11 cellular contexts compared by ENCODE assay signal in genomic region chr6:46062312-46062711, GRCh38. TPM values are rescaled to one million over a fixed set of nuclear protein-coding genes. Genes with fewer than 3 reads are reported as not detected.
DNase-seq lines count a peak whose midpoint lies in the region; ATAC-seq and TF ChIP-seq lines count a peak whose summit lies in the region.
"Had no signal": no experiment of that assay in that cellular context is flagged by ENCODE, and none has a peak within 500 bp of the region (broad histone marks: within the 10 kb centered on the region; RNA-seq: fewer than 3 reads in every experiment).

No MANE protein-coding gene starts in this region.

- ATAC-seq in right lobe of liver, result peak; percentile 92 to 99 (median 94)
- no peak for ATAC-seq in HG02623 (IDR thresholded peaks at IDR 0.05; ENCODE audit: unreplicated experiment)
- no peak for ATAC-seq in HG03139 (IDR thresholded peaks at IDR 0.05; ENCODE audit: unreplicated experiment)

- H3K79me2 ChIP-seq in mammary epithelial cell (ENCODE audit: insufficient read depth, low read length), result no peaks in the 10 kb centered on the region

- peaks cover 5% of the 10 kb centered on the region for H3K9me3 Mint-ChIP-seq in Caco-2 (ENCODE audit: unreplicated experiment)
- H3K9me3 Mint-ChIP-seq: activated CD4-positive, alpha-beta memory T cell treated with anti-CD3 and anti-CD28 coated beads for 36 hours had no signal

- no peak overlapping the region for H3K4me3 Mint-ChIP-seq in Caco-2 (ENCODE audit: unreplicated experiment)
- H3K4me3 Mint-ChIP-seq: activated CD4-positive, alpha-beta memory T cell treated with anti-CD3 and anti-CD28 coated beads for 36 hours had no signal

- no peak overlapping the region for H3K9ac ChIP-seq in mammary epithelial cell (ENCODE audit: insufficient read depth, low read length)

- no peaks in the 10 kb centered on the region for H4K20me1 ChIP-seq in mammary epithelial cell (ENCODE audit: insufficient read depth, low read length)

- H3K36me3 ChIP-seq in Caco-2 (ENCODE audit: control insufficient read depth, insufficient read depth, low read length), result no peaks in the 10 kb centered on the region
- H3K36me3 ChIP-seq in mammary epithelial cell (ENCODE audit: insufficient read depth, low read length), result no peaks in the 10 kb centered on the region
- no peaks in the 10 kb centered on the region for H3K36me3 ChIP-seq in right lobe of liver

- dilution Hi-C loops in mammary epithelial cell (cut with HindIII; ENCODE audit: low sequenced_read_pairs), result no loop called here

- POLR2A ChIA-PET in Caco-2 (lab: Charles Lee), result no interaction called here

- no peak for TF ChIP-seq POLR2A in right lobe of liver (IDR thresholded peaks at IDR 0.05)

- DNase-seq in Caco-2 (peak; percentile 20 to 37), HuH-7.5 (ENCODE audit: low spot score) (peak; percentile 11), mammary epithelial cell (peak; percentile 79), right lobe of liver (peak; percentile 72 to 87 (median 87)), SW 1271 (lab: John Stamatoyannopoulos, UW) (no peak)
- no peak for DNase-seq in activated effector memory CD4-positive, alpha-beta T cell treated with Interleukin-2 at 50 U/mL for 16 hours
- DNase-seq: activated CD4-positive, alpha-beta memory T cell treated with anti-CD3 and anti-CD28 coated beads for 36 hours; NCI-H2227 treated with DMSO at 0.1 percent for 48 hours had no signal

- H3K36me3 Mint-ChIP-seq in Caco-2 (ENCODE audit: insufficient read depth, unreplicated experiment), result no peaks in the 10 kb centered on the region
- H3K36me3 Mint-ChIP-seq: activated CD4-positive, alpha-beta memory T cell treated with anti-CD3 and anti-CD28 coated beads for 36 hours had no signal

- no peak overlapping the region for H3K4me2 ChIP-seq in mammary epithelial cell (ENCODE audit: insufficient read depth, low read depth, low read length)

- 0% methylated on average over 2 of the region's 2 CpGs for WGBS in mammary epithelial cell (ENCODE audit: low coverage, missing lambda C conversion rate)
- 11% methylated on average over 2 of the region's 2 CpGs for WGBS in right lobe of liver (ENCODE audit: insufficient coverage, low coverage, low lambda C conversion rate, missing lambda C conversion rate)

- H3K4me1 ChIP-seq in Caco-2 (peaks cover 9% of the 10 kb centered on the region; the same call in 1 of the 2 replicates), mammary epithelial cell (ENCODE audit: insufficient read depth, low read length) (peaks cover 7% of the 10 kb centered on the region), right lobe of liver (peaks cover 0 to 30% (median 10%) of the 10 kb centered on the region in 4 donors)

- H3K27ac ChIP-seq in mammary epithelial cell (ENCODE audit: insufficient read depth, low read depth, low read length) (no peak overlapping the region), right lobe of liver (peak overlapping the region in 2 of 3 donors; percentile 28 to 62)

- no peaks in the 10 kb centered on the region for H3K27me3 ChIP-seq in Caco-2 (replicated peaks; ENCODE audit: control insufficient read depth, insufficient read depth, low read length)
- H3K27me3 ChIP-seq in mammary epithelial cell (ENCODE audit: insufficient read depth, low read length), result peaks cover 17% of the 10 kb centered on the region
- H3K27me3 ChIP-seq in right lobe of liver, result no peaks in the 10 kb centered on the region

- peaks cover 4% of the 10 kb centered on the region for H3K27me3 Mint-ChIP-seq in Caco-2 (ENCODE audit: insufficient read depth, unreplicated experiment)

- CTCF ChIA-PET in Caco-2 (lab: Charles Lee) (no interaction called here), mammary epithelial cell (lab: Charles Lee; ENCODE audit: low non-redundant PET) (no interaction called here)

- no peak overlapping the region for H2AFZ ChIP-seq in mammary epithelial cell (ENCODE audit: low read depth, low read length)

- H3K9me3 ChIP-seq in Caco-2 (no peaks in the 10 kb centered on the region), mammary epithelial cell (replicated peaks; ENCODE audit: insufficient read depth, low read length) (no peaks in the 10 kb centered on the region), right lobe of liver (no peaks in the 10 kb centered on the region)

- peaks cover 7% of the 10 kb centered on the region for H3K4me1 Mint-ChIP-seq in Caco-2 (ENCODE audit: low read depth, unreplicated experiment)

- H3K27ac Mint-ChIP-seq in Caco-2 (ENCODE audit: unreplicated experiment), result no peak overlapping the region
- H3K27ac Mint-ChIP-seq: activated CD4-positive, alpha-beta memory T cell treated with anti-CD3 and anti-CD28 coated beads for 36 hours had no signal

- in situ Hi-C loops in mammary epithelial cell (cut with MboI; ENCODE audit: low sequenced_read_pairs in 2 of 2), result no loop called here

- BruUV-seq in Caco-2 (replicated peaks; lab: Mats Ljungman, UMichigan) (no TSS peak), mammary epithelial cell (replicated peaks; lab: Mats Ljungman, UMichigan) (no TSS peak)

- TF ChIP-seq CTCF in Caco-2 (IDR thresholded peaks at IDR 0.05; ENCODE audit: insufficient read depth in 1 of 2, low read depth in 1 of 2, low read length in 1 of 2, severe bottlenecking in 1 of 2, unreplicated experiment in 1 of 2), result no peak
- no peak for TF ChIP-seq CTCF in mammary epithelial cell (conservative IDR thresholded peaks at IDR 0.05 in 1 of 2, IDR thresholded peaks at IDR 0.05 in 1 of 2; ENCODE audit: extremely low read depth in 1 of 2, insufficient read depth in 1 of 2, low read depth in 1 of 2, low read length in 2 of 2)
- TF ChIP-seq CTCF in right lobe of liver (IDR thresholded peaks at IDR 0.05), result no peak

- H3K4me3 ChIP-seq in Caco-2 (ENCODE audit: low read depth, low read length) (no peak overlapping the region), mammary epithelial cell (replicated peaks in 1 of 3; ENCODE audit: insufficient read depth in 1 of 3, low read depth in 2 of 3, low read length in 3 of 3) (no peak overlapping the region), right lobe of liver (no peak overlapping the region)

- intact Hi-C loops in Caco-2 (cut with micrococcal nuclease; ENCODE audit: unreplicated experiment) (no loop called here), mammary epithelial cell (cut with micrococcal nuclease) (no loop called here), right lobe of liver (cut with DNase I) (no loop called here)

RNA-seq across cellular contexts. Expression of gene CLIC5, which starts 46.7 kb away (rescaled TPM):
- total RNA-seq in Caco-2 (2022) (15.1 and 15.6 TPM in 2 replicates), mammary epithelial cell (not detected), right lobe of liver (under 1 TPM; 0.18 to 0.42 (median 0.29) TPM)
- not detected for polyA plus RNA-seq in mammary epithelial cell
- not detected for polyA minus RNA-seq in mammary epithelial cell
- polyA plus RNA-seq: BJ had no signal

Comparison
In these comparisons a context has a peak if more than half of its experiments do, and no peak if none do; other contexts are left out.
1. DNase-seq: peak in Caco-2 (2 of 2), HuH-7.5 (single experiment), mammary epithelial cell (single experiment) and right lobe of liver (3 of 3); none in activated effector memory CD4-positive, alpha-beta T cell treated with Interleukin-2 at 50 U/mL for 16 hours (single experiment) and SW 1271 (0 of 2).
2. ATAC-seq: peak in right lobe of liver (4 of 4); none in HG02623 (single experiment) and HG03139 (single experiment).
3. RNA of gene CLIC5, which starts 46.7 kb away (total RNA-seq): 15.1 to 15.6 TPM in Caco-2; 0.18 to 0.42 TPM in right lobe of liver and not detected in mammary epithelial cell; every median in the first group is over 10 times any median in the second.